12 cellular contexts compared by ENCODE assay signal in the genomic region with DNA sequence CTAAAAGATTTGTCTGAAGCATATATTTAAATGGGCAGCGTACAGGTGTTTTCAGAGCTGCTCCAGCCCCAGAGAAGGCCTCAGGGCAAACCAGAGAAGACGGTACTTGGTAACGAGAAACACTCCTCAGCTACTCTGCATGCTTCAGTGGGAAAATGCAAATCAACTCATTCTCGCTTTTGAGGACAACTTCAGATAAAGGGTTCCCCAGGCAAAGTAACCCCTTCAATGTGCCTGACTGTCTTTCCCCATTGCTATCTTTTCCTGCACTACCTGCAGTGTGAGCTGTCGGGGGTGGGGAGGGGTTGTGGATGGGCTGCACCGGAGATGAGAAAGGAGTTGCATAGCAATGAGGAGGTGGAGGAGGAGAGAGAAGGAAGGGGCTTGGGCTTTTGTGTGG.
DNase-seq lines count a peak whose midpoint lies in the region; ATAC-seq and TF ChIP-seq lines count a peak whose summit lies in the region.
"Had no signal": no experiment of that assay in that cellular context is flagged by ENCODE, and none has a peak within 500 bp of the region (broad histone marks: within the 10 kb centered on the region; RNA-seq: fewer than 3 reads in every experiment).

No MANE protein-coding gene starts in this region.

- H4K20me1 ChIP-seq in GM23338 (replicated peaks; ENCODE audit: insufficient read depth), result no peaks in the 10 kb centered on the region

- H3K36me3 ChIP-seq in GM23338 (ENCODE audit: insufficient read depth), result no peaks in the 10 kb centered on the region
- no peaks in the 10 kb centered on the region for H3K36me3 ChIP-seq in thyroid gland
- no peaks in the 10 kb centered on the region for H3K36me3 ChIP-seq in H7 (replicated peaks; ENCODE audit: control insufficient read depth, insufficient read depth, low read length)
- H3K36me3 ChIP-seq: colonic mucosa, heart right ventricle had no signal

- no peaks in the 10 kb centered on the region for H3K36me3 Mint-ChIP-seq in GM23338 (ENCODE audit: low read depth)
- no peaks in the 10 kb centered on the region for H3K36me3 Mint-ChIP-seq in stimulated activated memory B cell treated with anti-CD40 and anti-IgM and Interleukin-4, amounts not matched to agents 10 μg/mL and 1 μg/mL and 100 μg/mL, for 72 hours

- no peaks in the 10 kb centered on the region for H3K9me3 Mint-ChIP-seq in GM23338
- H3K9me3 Mint-ChIP-seq in stimulated activated memory B cell treated with anti-CD40 and anti-IgM and Interleukin-4, amounts not matched to agents 10 μg/mL and 1 μg/mL and 100 μg/mL, for 72 hours, result no peaks in the 10 kb centered on the region
- H3K9me3 Mint-ChIP-seq: activated T-helper 17 cell treated with anti-CD3 and anti-CD28 coated beads, Interleukin-2, amount 50 U/mL, for 72 hours had no signal

- ATAC-seq in GM18909 (IDR thresholded peaks at IDR 0.05; ENCODE audit: poor library complexity, unreplicated experiment) (peak; percentile 92), GM23338 (peak; percentile 75), HG03439 (IDR thresholded peaks at IDR 0.05; ENCODE audit: unreplicated experiment) (peak; percentile 93)
- ATAC-seq in stimulated activated memory B cell treated with anti-CD40 and anti-IgM and Interleukin-4, amounts not matched to agents 10 μg/mL and 1 μg/mL and 100 μg/mL, for 72 hours, result peak; percentile 82
- ATAC-seq: activated T-helper 17 cell treated with anti-CD3 and anti-CD28 coated beads, Interleukin-2, amount 50 U/mL, for 72 hours; heart right ventricle had no signal

- H3K27ac ChIP-seq in GM23338 (ENCODE audit: low read depth) (no peak overlapping the region), thyroid gland (no peak overlapping the region)
- H3K27ac ChIP-seq: colonic mucosa, heart right ventricle had no signal

- DNase-seq in GM23338 (ENCODE audit: low spot score) (peak; percentile 32), thyroid gland (no peak), ecto neural progenitor cell (ENCODE audit: low spot score) (no peak), H7 (no peak)
- DNase-seq: colonic mucosa, heart right ventricle, NCI-H2227 treated with DMSO at 0.1 percent for 48 hours had no signal

- H3K4me1 ChIP-seq in GM23338 (ENCODE audit: insufficient read depth), result no peaks in the 10 kb centered on the region; the same call in 1 of the 2 replicates
- H3K4me1 ChIP-seq in thyroid gland, result no peaks in the 10 kb centered on the region
- H3K4me1 ChIP-seq: colonic mucosa had no signal

- H3K4me3 Mint-ChIP-seq in GM23338, result no peak overlapping the region
- no peak overlapping the region for H3K4me3 Mint-ChIP-seq in stimulated activated memory B cell treated with anti-CD40 and anti-IgM and Interleukin-4, amounts not matched to agents 10 μg/mL and 1 μg/mL and 100 μg/mL, for 72 hours
- H3K4me3 Mint-ChIP-seq: activated T-helper 17 cell treated with anti-CD3 and anti-CD28 coated beads, Interleukin-2, amount 50 U/mL, for 72 hours; T-helper 1 cell treated with Interleukin-12 subunit alpha and Interleukin-12 subunit beta and Interleukin-4 antibody, amounts not matched to agents 30 μg/mL and 1 μg/mL, for 36 hours had no signal

- no peak overlapping the region for H3K27ac Mint-ChIP-seq in GM23338
- H3K27ac Mint-ChIP-seq in stimulated activated memory B cell treated with anti-CD40 and anti-IgM and Interleukin-4, amounts not matched to agents 10 μg/mL and 1 μg/mL and 100 μg/mL, for 72 hours, result no peak overlapping the region
- H3K27ac Mint-ChIP-seq: activated T-helper 17 cell treated with anti-CD3 and anti-CD28 coated beads, Interleukin-2, amount 50 U/mL, for 72 hours; T-helper 1 cell treated with Interleukin-12 subunit alpha and Interleukin-12 subunit beta and Interleukin-4 antibody, amounts not matched to agents 30 μg/mL and 1 μg/mL, for 36 hours had no signal

- no peaks in the 10 kb centered on the region for H3K79me2 ChIP-seq in GM23338 (replicated peaks; ENCODE audit: insufficient read depth)

- no peak for TF ChIP-seq POLR2A in thyroid gland (IDR thresholded peaks at IDR 0.05)

- H3K9me3 ChIP-seq in thyroid gland, result no peaks in the 10 kb centered on the region
- H3K9me3 ChIP-seq: colonic mucosa, heart right ventricle had no signal

- H3K9me2 ChIP-seq in GM23338 (ENCODE audit: insufficient read depth), result no peaks in the 10 kb centered on the region

- no peak overlapping the region; the same call in 1 of the 2 replicates for H3K4me2 ChIP-seq in GM23338

- H3K4me3 ChIP-seq in GM23338 (no peak overlapping the region), thyroid gland (replicated peaks in 1 of 3) (no peak overlapping the region), H7 (ENCODE audit: insufficient read depth, low read depth, low read length) (no peak overlapping the region)
- H3K4me3 ChIP-seq: colonic mucosa, heart right ventricle had no signal

- H3F3A ChIP-seq in GM23338 (replicated peaks; ENCODE audit: low read depth), result no peaks in the 10 kb centered on the region

- peaks cover 2% of the 10 kb centered on the region for H3K27me3 Mint-ChIP-seq in GM23338 (ENCODE audit: insufficient read depth, low read depth, poor library complexity)
- no peaks in the 10 kb centered on the region for H3K27me3 Mint-ChIP-seq in stimulated activated memory B cell treated with anti-CD40 and anti-IgM and Interleukin-4, amounts not matched to agents 10 μg/mL and 1 μg/mL and 100 μg/mL, for 72 hours

- TF ChIP-seq CTCF in GM23338 (conservative IDR thresholded peaks at IDR 0.05; ENCODE audit: low read depth in 2 of 2) (no peak), thyroid gland (IDR thresholded peaks at IDR 0.05) (no peak)

- peaks cover 14% of the 10 kb centered on the region for H3K4me1 Mint-ChIP-seq in GM23338
- H3K4me1 Mint-ChIP-seq in stimulated activated memory B cell treated with anti-CD40 and anti-IgM and Interleukin-4, amounts not matched to agents 10 μg/mL and 1 μg/mL and 100 μg/mL, for 72 hours, result peaks cover 51% of the 10 kb centered on the region
- H3K4me1 Mint-ChIP-seq: activated T-helper 17 cell treated with anti-CD3 and anti-CD28 coated beads, Interleukin-2, amount 50 U/mL, for 72 hours had no signal

- intact Hi-C loops in thyroid gland (cut with DNase I), result no loop called here

- H2AFZ ChIP-seq in GM23338, result peak overlapping the region; percentile 35; the same call in 1 of the 2 replicates

- H3K27me3 ChIP-seq in GM23338 (ENCODE audit: insufficient read depth) (no peaks in the 10 kb centered on the region), thyroid gland (no peaks in the 10 kb centered on the region), H7 (ENCODE audit: control insufficient read depth, insufficient read depth, low read length) (no peaks in the 10 kb centered on the region)
- H3K27me3 ChIP-seq: colonic mucosa, heart right ventricle had no signal

- 73 to 82% methylated on average over 6 of the region's 6 CpGs for whole genome bisulfite sequencing in thyroid gland, 2 donors

TF ChIP-seq in GM23338, 12 proteins besides CTCF, POLR2A, EP300 and RAD21 (continues in another document):
- TF ChIP-seq, protein P1, sequence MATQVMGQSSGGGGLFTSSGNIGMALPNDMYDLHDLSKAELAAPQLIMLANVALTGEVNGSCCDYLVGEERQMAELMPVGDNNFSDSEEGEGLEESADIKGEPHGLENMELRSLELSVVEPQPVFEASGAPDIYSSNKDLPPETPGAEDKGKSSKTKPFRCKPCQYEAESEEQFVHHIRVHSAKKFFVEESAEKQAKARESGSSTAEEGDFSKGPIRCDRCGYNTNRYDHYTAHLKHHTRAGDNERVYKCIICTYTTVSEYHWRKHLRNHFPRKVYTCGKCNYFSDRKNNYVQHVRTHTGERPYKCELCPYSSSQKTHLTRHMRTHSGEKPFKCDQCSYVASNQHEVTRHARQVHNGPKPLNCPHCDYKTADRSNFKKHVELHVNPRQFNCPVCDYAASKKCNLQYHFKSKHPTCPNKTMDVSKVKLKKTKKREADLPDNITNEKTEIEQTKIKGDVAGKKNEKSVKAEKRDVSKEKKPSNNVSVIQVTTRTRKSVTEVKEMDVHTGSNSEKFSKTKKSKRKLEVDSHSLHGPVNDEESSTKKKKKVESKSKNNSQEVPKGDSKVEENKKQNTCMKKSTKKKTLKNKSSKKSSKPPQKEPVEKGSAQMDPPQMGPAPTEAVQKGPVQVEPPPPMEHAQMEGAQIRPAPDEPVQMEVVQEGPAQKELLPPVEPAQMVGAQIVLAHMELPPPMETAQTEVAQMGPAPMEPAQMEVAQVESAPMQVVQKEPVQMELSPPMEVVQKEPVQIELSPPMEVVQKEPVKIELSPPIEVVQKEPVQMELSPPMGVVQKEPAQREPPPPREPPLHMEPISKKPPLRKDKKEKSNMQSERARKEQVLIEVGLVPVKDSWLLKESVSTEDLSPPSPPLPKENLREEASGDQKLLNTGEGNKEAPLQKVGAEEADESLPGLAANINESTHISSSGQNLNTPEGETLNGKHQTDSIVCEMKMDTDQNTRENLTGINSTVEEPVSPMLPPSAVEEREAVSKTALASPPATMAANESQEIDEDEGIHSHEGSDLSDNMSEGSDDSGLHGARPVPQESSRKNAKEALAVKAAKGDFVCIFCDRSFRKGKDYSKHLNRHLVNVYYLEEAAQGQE (IDR thresholded peaks at IDR 0.05; ENCODE audit: unreplicated experiment), result no peak
